Comparison of ENCODE assay signal across 1 cellular context in genomic region chr20:36355469-36356171, GRCh38.
TF ChIP-seq lines count a peak whose summit lies in the region.

No MANE protein-coding gene starts in this region.

TF ChIP-seq in WTC11, 78 proteins besides CTCF, POLR2A, EP300 and RAD21 (continued from another document):
- TF ChIP-seq MAX (CRISPR knock-in tag; IDR thresholded peaks at IDR 0.05) (no peak), RORB (CRISPR knock-in tag; IDR thresholded peaks at IDR 0.05) (no peak), NR1H2 (CRISPR knock-in tag; IDR thresholded peaks at IDR 0.05) (no peak)
